Comparison of ENCODE assay signal across 8 cellular contexts in genomic region chr10:116287906-116288501, GRCh38. TPM values are rescaled to one million over a fixed set of nuclear protein-coding genes. Genes with fewer than 3 reads are reported as not detected.
DNase-seq lines count a peak whose midpoint lies in the region; ATAC-seq and TF ChIP-seq lines count a peak whose summit lies in the region.

No MANE protein-coding gene starts in this region.

- no peak overlapping the region for H3K27ac Mint-ChIP-seq in activated T-helper 2 cell treated with anti-CD3 and anti-CD28 coated beads, Interferon-gamma antibody, Interleukin-2, Interleukin-4, amounts not matched to agents 10 μg/mL and 5 μg/mL and 100 μg/mL, durations not matched to agents 14 hours and 24 hours and 36 hours

- no peak overlapping the region for H3K27ac ChIP-seq in right lobe of liver

- no peaks in the 10 kb centered on the region for H3K4me1 ChIP-seq in right lobe of liver

- ATAC-seq in GM19035 (IDR thresholded peaks at IDR 0.05; ENCODE audit: unreplicated experiment) = peak; percentile 71
- ATAC-seq in right lobe of liver = peak; percentile 76 to 80 (median 79)

- H3K4me1 Mint-ChIP-seq in activated T-helper 2 cell treated with anti-CD3 and anti-CD28 coated beads, Interferon-gamma antibody, Interleukin-2, Interleukin-4, amounts not matched to agents 10 μg/mL and 5 μg/mL and 100 μg/mL, durations not matched to agents 14 hours and 24 hours and 36 hours (ENCODE audit: low read depth) = peaks cover 2% of the 10 kb centered on the region

- DNase-seq in AG08396 (ENCODE audit: low spot score) (peak; percentile 23), NCI-H526 treated with DMSO at 0.1 percent for 48 hours (lab: John Stamatoyannopoulos, UW) (peak; percentile 12), cardiac fibroblast (ENCODE audit: low read depth in 2 of 2) (peak; percentile 72 to 73), right lobe of liver (peak in 1 of 3 donors; percentile 58), germinal center (ENCODE audit: low spot score) (no peak)
- DNase-seq in effector CD8-positive, alpha-beta T cell (lab: John Stamatoyannopoulos, UW) = no peak
- no peak for DNase-seq in activated T-helper 2 cell treated with anti-CD3 and anti-CD28 coated beads, Interferon-gamma antibody, Interleukin-2, Interleukin-4, amounts not matched to agents 10 μg/mL and 5 μg/mL and 100 μg/mL, durations not matched to agents 14 hours and 24 hours and 36 hours (ENCODE audit: low spot score)

- 0% methylated on average over 1 of the region's 1 CpG for WGBS in right lobe of liver (ENCODE audit: insufficient coverage, low coverage, low lambda C conversion rate, missing lambda C conversion rate)

- no peaks in the 10 kb centered on the region for H3K9me3 Mint-ChIP-seq in activated T-helper 2 cell treated with anti-CD3 and anti-CD28 coated beads, Interferon-gamma antibody, Interleukin-2, Interleukin-4, amounts not matched to agents 10 μg/mL and 5 μg/mL and 100 μg/mL, durations not matched to agents 14 hours and 24 hours and 36 hours

- intact Hi-C loops in right lobe of liver (cut with DNase I) = no loop called here
- intact Hi-C loops in activated T-helper 2 cell treated with anti-CD3 and anti-CD28 coated beads, Interferon-gamma antibody, Interleukin-2, Interleukin-4, amounts not matched to agents 10 μg/mL and 5 μg/mL and 100 μg/mL, durations not matched to agents 14 hours and 24 hours and 36 hours (cut with micrococcal nuclease) = loop anchor here (10.0 kb wide), 1 partner anchor 583 kb away; no protein-coding TSS in a partner anchor

- H3K4me3 ChIP-seq in cardiac fibroblast (replicated peaks in 1 of 2; ENCODE audit: low read depth in 2 of 2, low read length in 2 of 2) (no peak overlapping the region), right lobe of liver (no peak overlapping the region)

- no peaks in the 10 kb centered on the region for H3K27me3 ChIP-seq in right lobe of liver

- no peak for TF ChIP-seq POLR2A in right lobe of liver (IDR thresholded peaks at IDR 0.05)

- H3K36me3 ChIP-seq in right lobe of liver = no peaks in the 10 kb centered on the region

- TF ChIP-seq CTCF in cardiac fibroblast (IDR thresholded peaks at IDR 0.05; ENCODE audit: low read depth, low read length) (peak; percentile 59), right lobe of liver (IDR thresholded peaks at IDR 0.05) (peak; percentile 73 to 86 (median 80))

- H3K36me3 Mint-ChIP-seq in activated T-helper 2 cell treated with anti-CD3 and anti-CD28 coated beads, Interferon-gamma antibody, Interleukin-2, Interleukin-4, amounts not matched to agents 10 μg/mL and 5 μg/mL and 100 μg/mL, durations not matched to agents 14 hours and 24 hours and 36 hours (ENCODE audit: low read depth) = no peaks in the 10 kb centered on the region

- no peak overlapping the region for H3K4me3 Mint-ChIP-seq in activated T-helper 2 cell treated with anti-CD3 and anti-CD28 coated beads, Interferon-gamma antibody, Interleukin-2, Interleukin-4, amounts not matched to agents 10 μg/mL and 5 μg/mL and 100 μg/mL, durations not matched to agents 14 hours and 24 hours and 36 hours (ENCODE audit: low read depth)

- peaks cover 3% of the 10 kb centered on the region for H3K27me3 Mint-ChIP-seq in activated T-helper 2 cell treated with anti-CD3 and anti-CD28 coated beads, Interferon-gamma antibody, Interleukin-2, Interleukin-4, amounts not matched to agents 10 μg/mL and 5 μg/mL and 100 μg/mL, durations not matched to agents 14 hours and 24 hours and 36 hours (ENCODE audit: low read depth)

- no peaks in the 10 kb centered on the region for H3K9me3 ChIP-seq in right lobe of liver

RNA-seq across cellular contexts. Expression of gene GFRA1, which starts 15.0 kb away (rescaled TPM):
- total RNA-seq in right lobe of liver = 10 to 100 TPM; 17.9 to 67.8 (median 42.8) TPM
- total RNA-seq in activated T-helper 2 cell treated with anti-CD3 and anti-CD28 coated beads, Interferon-gamma antibody, Interleukin-2, Interleukin-4, amounts not matched to agents 10 μg/mL and 5 μg/mL and 100 μg/mL, durations not matched to agents 14 hours and 24 hours and 36 hours = not detected in 2 replicates

RNA-seq across cellular contexts. Expression of gene CCDC172, which starts 36.2 kb away (rescaled TPM):
- not detected for total RNA-seq in right lobe of liver
- not detected in 2 replicates for total RNA-seq in activated T-helper 2 cell treated with anti-CD3 and anti-CD28 coated beads, Interferon-gamma antibody, Interleukin-2, Interleukin-4, amounts not matched to agents 10 μg/mL and 5 μg/mL and 100 μg/mL, durations not matched to agents 14 hours and 24 hours and 36 hours

Comparison
In these comparisons a context has a peak if more than half of its experiments do, and no peak if none do; other contexts are left out.
1. DNase-seq: peak in AG08396 (single experiment), NCI-H526 treated with DMSO at 0.1 percent for 48 hours (single experiment) and cardiac fibroblast (2 of 2); none in germinal center (single experiment), effector CD8-positive, alpha-beta T cell (single experiment) and activated T-helper 2 cell treated with anti-CD3 and anti-CD28 coated beads, Interferon-gamma antibody, Interleukin-2, Interleukin-4, amounts not matched to agents 10 μg/mL and 5 μg/mL and 100 μg/mL, durations not matched to agents 14 hours and 24 hours and 36 hours (single experiment).
2. RNA of gene GFRA1, which starts 15.0 kb away (total RNA-seq): 17.9 to 67.8 TPM in right lobe of liver; not detected in activated T-helper 2 cell treated with anti-CD3 and anti-CD28 coated beads, Interferon-gamma antibody, Interleukin-2, Interleukin-4, amounts not matched to agents 10 μg/mL and 5 μg/mL and 100 μg/mL, durations not matched to agents 14 hours and 24 hours and 36 hours; every median in the first group is over 10 times any median in the second.